Comparison of ENCODE assay signal across 26 cellular contexts in the genomic region with DNA sequence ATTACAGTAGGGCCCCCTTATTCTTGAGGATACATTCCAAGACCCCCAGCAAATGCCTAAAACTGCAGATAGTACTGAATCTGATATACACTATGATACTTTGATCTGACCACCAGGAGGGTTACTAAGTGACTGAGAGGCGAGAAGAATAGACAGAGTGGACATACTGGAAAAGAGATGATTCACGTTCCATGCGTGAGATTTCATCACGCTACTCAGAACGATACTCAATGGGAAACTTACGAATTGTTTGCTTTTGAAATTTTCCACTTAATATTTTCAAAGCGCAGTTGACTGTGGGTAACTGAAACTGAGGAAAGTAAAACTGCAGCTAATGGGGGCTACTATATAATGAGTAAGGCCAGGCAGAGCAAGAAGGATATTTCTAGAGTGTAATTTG.
DNase-seq lines count a peak whose midpoint lies in the region; ATAC-seq and TF ChIP-seq lines count a peak whose summit lies in the region.
"Had no signal": no experiment of that assay in that cellular context is flagged by ENCODE, and none has a peak within 500 bp of the region (broad histone marks: within the 10 kb centered on the region; RNA-seq: fewer than 3 reads in every experiment).

No MANE protein-coding gene starts in this region.

- no peak for ATAC-seq in stimulated activated naive CD8-positive, alpha-beta T cell treated with anti-CD3 and anti-CD28 coated beads, Interleukin-15, amount 100 ng/mL, for 72 hours
- ATAC-seq in heart right ventricle: no peak
- ATAC-seq: HCT116, Right ventricle myocardium inferior had no signal

- H3K4me3 ChIP-seq in SJSA1 (no peak overlapping the region), smooth muscle cell (no peak overlapping the region), heart right ventricle (no peak overlapping the region)
- H3K4me3 ChIP-seq: MG63, PC-9, SJCRH30 had no signal

- no peak overlapping the region for H3K9ac ChIP-seq in smooth muscle cell (ENCODE audit: low read depth)

- H3K27ac ChIP-seq in SJSA1 (peak overlapping the region; percentile 68), smooth muscle cell (ENCODE audit: low read depth) (no peak overlapping the region), heart right ventricle (no peak overlapping the region)
- H3K27ac ChIP-seq: PC-9, SJCRH30 had no signal

- no peak for DNase-seq in stimulated activated naive CD8-positive, alpha-beta T cell treated with anti-CD3 and anti-CD28 coated beads, Interleukin-15, amount 100 ng/mL, for 72 hours
- DNase-seq in SJSA1 (ENCODE audit: low read depth in 1 of 2, low spot score in 2 of 2): peak in 1 of 2 experiments; percentile 33
- DNase-seq in fibroblast of peridontal ligament (ENCODE audit: extremely low read depth): peak; percentile 30
- DNase-seq in smooth muscle cell (lab: John Stamatoyannopoulos, UW; ENCODE audit: unreplicated experiment): no peak
- no peak for DNase-seq in activated naive CD4-positive, alpha-beta T cell treated with anti-CD3 and anti-CD28 coated beads for 36 hours
- no peak for DNase-seq in COR-L47 (lab: John Stamatoyannopoulos, UW)
- DNase-seq in heart right ventricle: no peak
- DNase-seq: BE2C; Calu3; CD8-positive, alpha-beta memory T cell; DMS79 treated with DMSO at 0.1 percent for 48 hours; GF-D8; KBM-7; MG63; NCI-H1105 treated with DMSO at 0.1 percent for 48 hours; NCI-H146; NCI-H2029; NCI-H446; NCI-H524 treated with DMSO at 0.1 percent for 48 hours; NCI-H774; PC-9; SJCRH30 had no signal

- H3K36me3 ChIP-seq in SJSA1: no peaks in the 10 kb centered on the region
- H3K36me3 ChIP-seq in smooth muscle cell (ENCODE audit: low read depth): no peaks in the 10 kb centered on the region
- H3K36me3 ChIP-seq in heart right ventricle: no peaks in the 10 kb centered on the region
- H3K36me3 ChIP-seq: BE2C, MG63, SJCRH30 had no signal

- no peaks in the 10 kb centered on the region for H3K9me3 ChIP-seq in SJSA1 (replicated peaks)
- no peaks in the 10 kb centered on the region for H3K9me3 ChIP-seq in smooth muscle cell (replicated peaks; ENCODE audit: low read depth)
- H3K9me3 ChIP-seq in heart right ventricle: peaks cover 0 to 6% (median 0%) of the 10 kb centered on the region in 11 donors
- H3K9me3 ChIP-seq: BE2C, MG63 had no signal

- peak overlapping the region; percentile 37 for H3K4me2 ChIP-seq in smooth muscle cell
- H3K4me2 ChIP-seq: PC-9 had no signal

- intact Hi-C loops in activated naive CD4-positive, alpha-beta T cell treated with anti-CD3 and anti-CD28 coated beads for 36 hours (cut with micrococcal nuclease): no loop called here
- intact Hi-C loops in heart right ventricle (cut with DNase I): loop anchor here in 1 of 10 donors (10.0 kb wide), 2 partner anchors 56 to 74 kb away; partner anchors contain the start of genes STX11 and UTRN

- peaks cover 20% of the 10 kb centered on the region for H3K4me1 ChIP-seq in SJSA1 (replicated peaks)
- H3K4me1 ChIP-seq in smooth muscle cell (ENCODE audit: low read depth): no peaks in the 10 kb centered on the region
- H3K4me1 ChIP-seq in heart right ventricle: peaks cover 0 to 11% (median 8%) of the 10 kb centered on the region in 9 donors
- H3K4me1 ChIP-seq: BE2C, SJCRH30 had no signal

- TF ChIP-seq CTCF in smooth muscle cell (IDR thresholded peaks at IDR 0.05; ENCODE audit: borderline replicate concordance, insufficient read depth, poor library complexity, severe bottlenecking) (no peak), heart right ventricle (IDR thresholded peaks at IDR 0.05) (no peak)

- H3K9me3 Mint-ChIP-seq in stimulated activated naive CD8-positive, alpha-beta T cell treated with anti-CD3 and anti-CD28 coated beads, Interleukin-15, Interleukin-2, amounts not matched to agents 100 ng/mL and 50 ng/mL, for 24 hours: no peaks in the 10 kb centered on the region
- H3K9me3 Mint-ChIP-seq in stimulated activated naive CD8-positive, alpha-beta T cell treated with anti-CD3 and anti-CD28 coated beads, Interleukin-15, amount 100 ng/mL, for 72 hours: peaks cover 4 to 7% of the 10 kb centered on the region in 2 donors
- H3K9me3 Mint-ChIP-seq in activated naive CD4-positive, alpha-beta T cell treated with anti-CD3 and anti-CD28 coated beads for 36 hours: peaks cover 5% of the 10 kb centered on the region

- peaks cover 15% of the 10 kb centered on the region for H3K4me1 Mint-ChIP-seq in stimulated activated naive CD8-positive, alpha-beta T cell treated with anti-CD3 and anti-CD28 coated beads, Interleukin-15, Interleukin-2, amounts not matched to agents 100 ng/mL and 50 ng/mL, for 24 hours (ENCODE audit: low read depth)
- H3K4me1 Mint-ChIP-seq in stimulated activated naive CD8-positive, alpha-beta T cell treated with anti-CD3 and anti-CD28 coated beads, Interleukin-15, amount 100 ng/mL, for 72 hours: peaks cover 14% of the 10 kb centered on the region
- peaks cover 12% of the 10 kb centered on the region for H3K4me1 Mint-ChIP-seq in activated naive CD4-positive, alpha-beta T cell treated with anti-CD3 and anti-CD28 coated beads for 36 hours (ENCODE audit: low read depth)

- H3F3A ChIP-seq in smooth muscle cell (ENCODE audit: low read depth): no peaks in the 10 kb centered on the region

- H3K27me3 ChIP-seq in SJSA1 (replicated peaks) (no peaks in the 10 kb centered on the region), smooth muscle cell (ENCODE audit: low read depth) (peaks cover 4% of the 10 kb centered on the region), heart right ventricle (peaks cover 0 to 7% (median 0%) of the 10 kb centered on the region in 7 donors)
- H3K27me3 ChIP-seq: BE2C, SJCRH30 had no signal

- peaks cover 28% of the 10 kb centered on the region for H3K27me3 Mint-ChIP-seq in stimulated activated naive CD8-positive, alpha-beta T cell treated with anti-CD3 and anti-CD28 coated beads, Interleukin-15, Interleukin-2, amounts not matched to agents 100 ng/mL and 50 ng/mL, for 24 hours
- H3K27me3 Mint-ChIP-seq in stimulated activated naive CD8-positive, alpha-beta T cell treated with anti-CD3 and anti-CD28 coated beads, Interleukin-15, amount 100 ng/mL, for 72 hours: peaks cover 53% of the 10 kb centered on the region
- H3K27me3 Mint-ChIP-seq in activated naive CD4-positive, alpha-beta T cell treated with anti-CD3 and anti-CD28 coated beads for 36 hours (ENCODE audit: low read depth): peaks cover 25% of the 10 kb centered on the region

- H3K4me3 Mint-ChIP-seq in stimulated activated naive CD8-positive, alpha-beta T cell treated with anti-CD3 and anti-CD28 coated beads, Interleukin-15, Interleukin-2, amounts not matched to agents 100 ng/mL and 50 ng/mL, for 24 hours: no peak overlapping the region
- no peak overlapping the region for H3K4me3 Mint-ChIP-seq in stimulated activated naive CD8-positive, alpha-beta T cell treated with anti-CD3 and anti-CD28 coated beads, Interleukin-15, amount 100 ng/mL, for 72 hours
- H3K4me3 Mint-ChIP-seq in activated naive CD4-positive, alpha-beta T cell treated with anti-CD3 and anti-CD28 coated beads for 36 hours: no peak overlapping the region
- H3K4me3 Mint-ChIP-seq: CD14-positive monocyte had no signal

- H2AFZ ChIP-seq in smooth muscle cell (ENCODE audit: low read depth): peak overlapping the region; percentile 23
- H2AFZ ChIP-seq: PC-9 had no signal

- no peaks in the 10 kb centered on the region for H3K79me2 ChIP-seq in smooth muscle cell (ENCODE audit: low read depth)

- peaks cover under 1% of the 10 kb centered on the region for H3K36me3 Mint-ChIP-seq in stimulated activated naive CD8-positive, alpha-beta T cell treated with anti-CD3 and anti-CD28 coated beads, Interleukin-15, Interleukin-2, amounts not matched to agents 100 ng/mL and 50 ng/mL, for 24 hours (ENCODE audit: low read depth)
- H3K36me3 Mint-ChIP-seq in activated naive CD4-positive, alpha-beta T cell treated with anti-CD3 and anti-CD28 coated beads for 36 hours (ENCODE audit: low read depth): peaks cover 2% of the 10 kb centered on the region

- CTCF ChIA-PET in activated naive CD4-positive, alpha-beta T cell treated with anti-CD3 and anti-CD28 coated beads for 36 hours (lab: Charles Lee): no interaction called here

- H4K20me1 ChIP-seq in smooth muscle cell (ENCODE audit: low read depth): no peaks in the 10 kb centered on the region

- WGBS in smooth muscle cell (ENCODE audit: low lambda C conversion rate): 66% methylated on average over 7 of the region's 7 CpGs
- 90 to 95% methylated on average over 7 of the region's 7 CpGs for WGBS in heart right ventricle, 2 donors

- H3K27ac Mint-ChIP-seq in stimulated activated naive CD8-positive, alpha-beta T cell treated with anti-CD3 and anti-CD28 coated beads, Interleukin-15, Interleukin-2, amounts not matched to agents 100 ng/mL and 50 ng/mL, for 24 hours: peak overlapping the region; percentile 2
- H3K27ac Mint-ChIP-seq in stimulated activated naive CD8-positive, alpha-beta T cell treated with anti-CD3 and anti-CD28 coated beads, Interleukin-15, amount 100 ng/mL, for 72 hours: no peak overlapping the region
- no peak overlapping the region for H3K27ac Mint-ChIP-seq in activated naive CD4-positive, alpha-beta T cell treated with anti-CD3 and anti-CD28 coated beads for 36 hours
- H3K27ac Mint-ChIP-seq: CD14-positive monocyte had no signal
